12 cellular contexts compared by ENCODE assay signal in genomic region chr17:72580321-72581127, GRCh38.
DNase-seq lines count a peak whose midpoint lies in the region; TF ChIP-seq lines count a peak whose summit lies in the region.
"Had no signal": no experiment of that assay in that cellular context is flagged by ENCODE, and none has a peak within 500 bp of the region (broad histone marks: within the 10 kb centered on the region; RNA-seq: fewer than 3 reads in every experiment).

No MANE protein-coding gene starts in this region.

- no peak overlapping the region for H3K4me3 ChIP-seq in smooth muscle cell

- H3K9me3 ChIP-seq in smooth muscle cell (replicated peaks; ENCODE audit: low read depth): no peaks in the 10 kb centered on the region

- peak overlapping the region; percentile 12 for H3K27ac ChIP-seq in layer of hippocampus (ENCODE audit: low read depth, low read length)
- no peak overlapping the region for H3K27ac ChIP-seq in smooth muscle cell (ENCODE audit: low read depth)

- H3K27me3 ChIP-seq in layer of hippocampus (ENCODE audit: control insufficient read depth, insufficient read depth, low read length): peaks cover 2% of the 10 kb centered on the region
- H3K27me3 ChIP-seq in smooth muscle cell (ENCODE audit: low read depth): no peaks in the 10 kb centered on the region

- DNase-seq in NCI-H1417 (lab: John Stamatoyannopoulos, UW): peak; percentile 27 to 84 (median 65)
- DNase-seq in NCI-H1417 treated with DMSO at 0.1 percent for 48 hours (lab: John Stamatoyannopoulos, UW): no peak
- peak; percentile 76 to 78 for DNase-seq in SHP77 (lab: John Stamatoyannopoulos, UW)
- no peak for DNase-seq in activated CD8-positive, alpha-beta memory T cell treated with anti-CD3 and anti-CD28 coated beads, Interleukin-2, amount 50 U/mL, for 4 hours
- no peak for DNase-seq in HuH-7 (ENCODE audit: low spot score)
- no peak for DNase-seq in smooth muscle cell (lab: John Stamatoyannopoulos, UW; ENCODE audit: unreplicated experiment)
- no peak for DNase-seq in stimulated activated CD4-positive, alpha-beta T cell treated with anti-CD3 and anti-CD28 coated beads, Interleukin-1b, Interleukin-23, amount 100 ng/mL, for 48 hours
- DNase-seq: 8988T, activated B cell treated with CpG ODN at 0.5 μM for 24 hours, DMS 273 treated with DMSO at 0.1 percent for 48 hours, NCI-H187 treated with DMSO at 0.1 percent for 48 hours had no signal

- no peak overlapping the region for H3K9ac ChIP-seq in smooth muscle cell (ENCODE audit: low read depth)

- H3K79me2 ChIP-seq in smooth muscle cell (ENCODE audit: low read depth): peaks cover 81% of the 10 kb centered on the region

- no peak overlapping the region for H2AFZ ChIP-seq in smooth muscle cell (ENCODE audit: low read depth)

- WGBS in smooth muscle cell (ENCODE audit: low lambda C conversion rate): 81% methylated on average over 11 of the region's 11 CpGs

- no peaks in the 10 kb centered on the region for H3K36me3 ChIP-seq in smooth muscle cell (ENCODE audit: low read depth)

- H3F3A ChIP-seq in smooth muscle cell (ENCODE audit: low read depth): no peaks in the 10 kb centered on the region

- no peak overlapping the region for H3K4me2 ChIP-seq in smooth muscle cell

- H4K20me1 ChIP-seq in smooth muscle cell (ENCODE audit: low read depth): peaks cover 76% of the 10 kb centered on the region

- no peak for TF ChIP-seq CTCF in smooth muscle cell (IDR thresholded peaks at IDR 0.05; ENCODE audit: borderline replicate concordance, insufficient read depth, poor library complexity, severe bottlenecking)

- H3K4me1 ChIP-seq in smooth muscle cell (ENCODE audit: low read depth): peaks cover 14% of the 10 kb centered on the region

Comparison
In these comparisons a context has a peak if more than half of its experiments do, and no peak if none do; other contexts are left out.
1. DNase-seq: peak in NCI-H1417 (3 of 3) and SHP77 (2 of 2); none in NCI-H1417 treated with DMSO at 0.1 percent for 48 hours (single experiment), activated CD8-positive, alpha-beta memory T cell treated with anti-CD3 and anti-CD28 coated beads, Interleukin-2, amount 50 U/mL, for 4 hours (single experiment), HuH-7 (single experiment), smooth muscle cell (single experiment) and stimulated activated CD4-positive, alpha-beta T cell treated with anti-CD3 and anti-CD28 coated beads, Interleukin-1b, Interleukin-23, amount 100 ng/mL, for 48 hours (single experiment).